Comparison of ENCODE assay signal across 1 cellular context in the genomic region with DNA sequence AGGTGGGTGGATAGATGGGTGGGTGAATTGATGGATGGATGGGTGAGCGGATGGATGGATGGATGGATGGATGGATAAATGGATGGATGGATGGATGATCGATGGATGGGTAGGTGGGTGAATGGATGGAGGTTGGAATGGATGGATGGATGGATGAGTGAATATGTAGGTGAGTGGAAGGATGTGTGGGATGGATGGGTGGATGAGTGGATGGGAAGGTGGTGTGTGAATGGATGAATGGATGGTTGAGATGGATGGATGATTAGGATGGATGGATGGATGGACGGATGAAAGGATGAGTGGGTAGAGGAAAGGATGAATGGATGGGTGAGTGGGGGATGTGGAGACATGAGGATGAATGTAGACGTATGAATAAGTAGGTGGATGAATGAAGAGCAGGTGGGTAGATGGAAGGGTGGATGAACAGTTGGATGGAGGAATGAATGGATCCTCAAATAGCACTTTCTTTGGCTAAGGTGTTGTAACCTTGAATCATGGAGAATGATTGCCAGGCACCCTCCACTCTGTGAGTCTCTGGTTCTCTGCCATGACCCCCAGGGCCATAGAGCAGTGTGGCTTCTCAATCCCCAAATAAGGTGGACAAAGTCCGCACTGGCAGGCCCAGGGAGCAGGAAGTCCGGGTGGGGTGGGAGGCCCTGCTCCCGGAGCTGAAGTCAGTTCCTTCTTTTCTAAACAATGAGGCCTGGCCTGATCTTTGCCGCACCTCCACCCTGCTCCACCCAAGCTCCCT.
TF ChIP-seq lines count a peak whose summit lies in the region.

No MANE protein-coding gene starts in this region.

TF ChIP-seq in HEK293, 187 proteins besides CTCF, POLR2A, EP300 and RAD21 (continued from another document):
- TF ChIP-seq, protein P1, sequence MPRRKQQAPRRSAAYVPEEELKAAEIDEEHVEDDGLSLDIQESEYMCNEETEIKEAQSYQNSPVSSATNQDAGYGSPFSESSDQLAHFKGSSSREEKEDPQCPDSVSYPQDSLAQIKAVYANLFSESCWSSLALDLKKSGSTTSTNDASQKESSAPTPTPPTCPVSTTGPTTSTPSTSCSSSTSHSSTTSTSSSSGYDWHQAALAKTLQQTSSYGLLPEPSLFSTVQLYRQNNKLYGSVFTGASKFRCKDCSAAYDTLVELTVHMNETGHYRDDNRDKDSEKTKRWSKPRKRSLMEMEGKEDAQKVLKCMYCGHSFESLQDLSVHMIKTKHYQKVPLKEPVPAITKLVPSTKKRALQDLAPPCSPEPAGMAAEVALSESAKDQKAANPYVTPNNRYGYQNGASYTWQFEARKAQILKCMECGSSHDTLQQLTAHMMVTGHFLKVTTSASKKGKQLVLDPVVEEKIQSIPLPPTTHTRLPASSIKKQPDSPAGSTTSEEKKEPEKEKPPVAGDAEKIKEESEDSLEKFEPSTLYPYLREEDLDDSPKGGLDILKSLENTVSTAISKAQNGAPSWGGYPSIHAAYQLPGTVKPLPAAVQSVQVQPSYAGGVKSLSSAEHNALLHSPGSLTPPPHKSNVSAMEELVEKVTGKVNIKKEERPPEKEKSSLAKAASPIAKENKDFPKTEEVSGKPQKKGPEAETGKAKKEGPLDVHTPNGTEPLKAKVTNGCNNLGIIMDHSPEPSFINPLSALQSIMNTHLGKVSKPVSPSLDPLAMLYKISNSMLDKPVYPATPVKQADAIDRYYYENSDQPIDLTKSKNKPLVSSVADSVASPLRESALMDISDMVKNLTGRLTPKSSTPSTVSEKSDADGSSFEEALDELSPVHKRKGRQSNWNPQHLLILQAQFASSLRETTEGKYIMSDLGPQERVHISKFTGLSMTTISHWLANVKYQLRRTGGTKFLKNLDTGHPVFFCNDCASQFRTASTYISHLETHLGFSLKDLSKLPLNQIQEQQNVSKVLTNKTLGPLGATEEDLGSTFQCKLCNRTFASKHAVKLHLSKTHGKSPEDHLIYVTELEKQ (tag by site-specific recombination; IDR thresholded peaks at IDR 0.05; ENCODE audit: borderline replicate concordance): no peak
- TF ChIP-seq TCF7L2 (IDR thresholded peaks at IDR 0.05; ENCODE audit: borderline replicate concordance, low read depth, low read length) (no peak), ZNF366 (tag by site-specific recombination; conservative IDR thresholded peaks at IDR 0.05) (peak; percentile 97), OVOL3 (tag by site-specific recombination; IDR thresholded peaks at IDR 0.05) (no peak), ZNF654 (tag by site-specific recombination; IDR thresholded peaks at IDR 0.05; ENCODE audit: low read depth) (no peak), ZNF140 (tag by site-specific recombination; IDR thresholded peaks at IDR 0.05) (no peak)
